In the genomic region with DNA sequence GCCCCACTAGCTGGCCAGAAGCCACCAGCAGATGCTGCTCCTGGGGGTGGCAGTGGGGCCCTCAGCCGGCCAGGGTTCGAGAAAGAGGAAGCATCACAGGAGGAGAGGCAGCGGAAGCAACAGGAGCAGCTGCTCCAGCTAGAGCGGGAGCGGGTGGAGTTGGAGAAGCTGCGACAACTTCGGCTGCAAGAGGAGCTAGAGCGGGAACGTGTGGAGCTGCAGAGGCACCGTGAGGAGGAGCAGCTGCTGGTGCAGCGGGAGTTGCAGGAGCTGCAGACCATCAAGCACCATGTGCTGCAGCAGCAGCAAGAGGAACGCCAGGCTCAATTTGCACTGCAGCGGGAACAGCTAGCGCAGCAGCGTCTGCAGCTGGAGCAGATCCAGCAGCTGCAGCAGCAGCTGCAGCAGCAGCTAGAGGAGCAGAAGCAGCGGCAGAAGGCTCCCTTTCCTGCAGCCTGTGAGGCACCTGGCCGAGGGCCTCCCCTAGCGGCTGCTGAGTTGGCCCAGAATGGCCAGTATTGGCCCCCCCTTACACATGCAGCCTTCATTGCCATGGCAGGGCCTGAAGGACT, we compare ENCODE assay signal across 15 cellular contexts. TPM values are rescaled to one million over a fixed set of nuclear protein-coding genes. Genes with fewer than 3 reads are reported as not detected.
DNase-seq lines count a peak whose midpoint lies in the region; ATAC-seq, FAIRE-seq and TF ChIP-seq lines count a peak whose summit lies in the region.
"Had no signal": no experiment of that assay in that cellular context is flagged by ENCODE, and none has a peak within 500 bp of the region (broad histone marks: within the 10 kb centered on the region; RNA-seq: fewer than 3 reads in every experiment).

No MANE protein-coding gene starts in this region.

- no peak for ATAC-seq in activated CD8-positive, alpha-beta T cell treated with anti-CD3 and anti-CD28 coated beads for 36 hours
- ATAC-seq in activated CD8-positive, alpha-beta T cell treated with anti-CD3 and anti-CD28 coated beads, Interleukin-2, amount 10 ng/mL, durations not matched to agents 7 days and 5 days, result no peak
- ATAC-seq in GM12878 (peak; percentile 55; the same call in 2 of the 3 replicates), GM21367 (IDR thresholded peaks at IDR 0.05; ENCODE audit: unreplicated experiment) (no peak)

- TF ChIP-seq CTCF in activated CD8-positive, alpha-beta T cell treated with anti-CD3 and anti-CD28 coated beads for 36 hours (IDR thresholded peaks at IDR 0.05), result no peak
- peak in 2 of 3 experiments; percentile 23 to 35; a peak in 3 of 6 replicates for TF ChIP-seq CTCF in GM12878 (IDR thresholded peaks at IDR 0.05 in 2 of 3, conservative IDR thresholded peaks at IDR 0.05 in 1 of 3; ENCODE audit: control insufficient read depth in 2 of 3, extremely low read depth in 1 of 3, insufficient read depth in 1 of 3, low read depth in 3 of 3, low read length in 3 of 3)
- TF ChIP-seq CTCF in osteoblast (IDR thresholded peaks at IDR 0.05; ENCODE audit: extremely low read depth, low read depth, low read length), result peak; percentile 18

- no peaks in the 10 kb centered on the region for H3K9me3 Mint-ChIP-seq in activated CD8-positive, alpha-beta T cell treated with anti-CD3 and anti-CD28 coated beads for 36 hours
- no peaks in the 10 kb centered on the region for H3K9me3 Mint-ChIP-seq in activated CD8-positive, alpha-beta T cell treated with anti-CD3 and anti-CD28 coated beads, Interleukin-2, amount 10 ng/mL, durations not matched to agents 7 days and 5 days (ENCODE audit: insufficient read depth)

- H3K36me3 Mint-ChIP-seq in activated CD8-positive, alpha-beta T cell treated with anti-CD3 and anti-CD28 coated beads for 36 hours (ENCODE audit: low read depth), result no peaks in the 10 kb centered on the region
- no peaks in the 10 kb centered on the region for H3K36me3 Mint-ChIP-seq in activated CD8-positive, alpha-beta T cell treated with anti-CD3 and anti-CD28 coated beads, Interleukin-2, amount 10 ng/mL, durations not matched to agents 7 days and 5 days (ENCODE audit: low read depth)

- H3K4me3 ChIP-seq in GM12878, result no peak overlapping the region
- H3K4me3 ChIP-seq in osteoblast (ENCODE audit: insufficient read depth, low read length), result no peak overlapping the region
- H3K4me3 ChIP-seq: SK-N-MC had no signal

- no peak overlapping the region for H3K4me2 ChIP-seq in GM12878 (ENCODE audit: control insufficient read depth, insufficient read depth)
- no peak overlapping the region for H3K4me2 ChIP-seq in osteoblast (ENCODE audit: insufficient read depth, low read length)

- H4K20me1 ChIP-seq in GM12878 (ENCODE audit: control insufficient read depth, insufficient read depth) (no peaks in the 10 kb centered on the region), osteoblast (ENCODE audit: insufficient read depth, low read length) (no peaks in the 10 kb centered on the region)

- POLR2A ChIA-PET in activated CD8-positive, alpha-beta T cell treated with anti-CD3 and anti-CD28 coated beads for 36 hours (lab: Charles Lee), result no interaction called here
- POLR2A ChIA-PET in activated CD8-positive, alpha-beta T cell treated with anti-CD3 and anti-CD28 coated beads, Interleukin-2, amount 10 ng/mL, durations not matched to agents 7 days and 5 days (lab: Charles Lee), result no interaction called here
- POLR2A ChIA-PET in GM12878 (lab: Charles Lee), result no interaction called here

- no peak for TF ChIP-seq EP300 in GM12878 (IDR thresholded peaks at IDR 0.05; ENCODE audit: borderline replicate concordance in 1 of 2, control insufficient read depth in 1 of 2, low read depth in 2 of 2, low read length in 2 of 2)

- H3K4me1 Mint-ChIP-seq in activated CD8-positive, alpha-beta T cell treated with anti-CD3 and anti-CD28 coated beads for 36 hours (ENCODE audit: low read depth), result no peaks in the 10 kb centered on the region
- no peaks in the 10 kb centered on the region for H3K4me1 Mint-ChIP-seq in activated CD8-positive, alpha-beta T cell treated with anti-CD3 and anti-CD28 coated beads, Interleukin-2, amount 10 ng/mL, durations not matched to agents 7 days and 5 days (ENCODE audit: low read depth)

- SMC1A ChIA-PET in GM12878 (lab: Charles Lee; ENCODE audit: uncharacterized antibody, unreplicated experiment), result interaction anchor here (0.6 to 0.8 kb wide), 2 partner anchors 116 to 117 kb away, joined by 3 read pairs; no protein-coding TSS in a partner anchor

- TF ChIP-seq POLR2A in GM12878 (IDR thresholded peaks at IDR 0.05; ENCODE audit: low read depth, low read length), result no peak

- DNase-seq in activated CD8-positive, alpha-beta T cell treated with anti-CD3 and anti-CD28 coated beads for 36 hours, result peak; percentile 12
- DNase-seq in activated CD8-positive, alpha-beta T cell treated with anti-CD3 and anti-CD28 coated beads, Interleukin-2, amount 10 ng/mL, durations not matched to agents 7 days and 5 days, result no peak
- peak; percentile 93 to 94 for DNase-seq in Kasumi-1 (lab: John Stamatoyannopoulos, UW)
- no peak for DNase-seq in GM12878 (ENCODE audit: low read depth, low spot score)
- peak; percentile 92 for DNase-seq in osteoblast (ENCODE audit: insufficient read length, low spot score, missing footprints)
- no peak for DNase-seq in stimulated activated CD4-positive, alpha-beta T cell treated with anti-CD3 and anti-CD28 coated beads, Interleukin-4, amount 100 ng/mL, for 24 hours
- DNase-seq in activated CD4-positive, alpha-beta T cell treated with anti-CD3 and anti-CD28 coated beads, Interleukin-2, amount 50 U/mL, for 4 hours, result no peak
- DNase-seq: activated T-cell treated with anti-CD3 and anti-CD28 coated beads for 4 hours; foreskin melanocyte; NCI-H1417 treated with DMSO at 0.1 percent for 48 hours; NCI-H526; stimulated activated naive CD4-positive, alpha-beta T cell; WERI-Rb-1 had no signal

- H3K79me2 ChIP-seq in GM12878 (ENCODE audit: control insufficient read depth, insufficient read depth, low read length) (no peaks in the 10 kb centered on the region), osteoblast (ENCODE audit: insufficient read depth, low read length) (no peaks in the 10 kb centered on the region)

- FAIRE-seq in GM12878 (lab: Jason Lieb, UNC), result no peak

- H3K27me3 ChIP-seq in GM12878 (replicated peaks in 1 of 2; ENCODE audit: control insufficient read depth in 2 of 2, insufficient read depth in 2 of 2, low read length in 1 of 2) (no peaks in the 10 kb centered on the region), osteoblast (ENCODE audit: insufficient read depth, low read length) (peaks cover 4% of the 10 kb centered on the region)

- no peaks in the 10 kb centered on the region for H3K27me3 Mint-ChIP-seq in activated CD8-positive, alpha-beta T cell treated with anti-CD3 and anti-CD28 coated beads for 36 hours
- peaks cover 3% of the 10 kb centered on the region for H3K27me3 Mint-ChIP-seq in activated CD8-positive, alpha-beta T cell treated with anti-CD3 and anti-CD28 coated beads, Interleukin-2, amount 10 ng/mL, durations not matched to agents 7 days and 5 days (ENCODE audit: low read depth)

- no peak for TF ChIP-seq RAD21 in GM12878 (IDR thresholded peaks at IDR 0.05; ENCODE audit: insufficient read depth, low read depth, low read length)

- no peak overlapping the region for H3K27ac Mint-ChIP-seq in activated CD8-positive, alpha-beta T cell treated with anti-CD3 and anti-CD28 coated beads for 36 hours
- no peak overlapping the region for H3K27ac Mint-ChIP-seq in activated CD8-positive, alpha-beta T cell treated with anti-CD3 and anti-CD28 coated beads, Interleukin-2, amount 10 ng/mL, durations not matched to agents 7 days and 5 days

- no peaks in the 10 kb centered on the region for H3K36me3 ChIP-seq in GM12878 (ENCODE audit: control insufficient read depth in 2 of 2, insufficient read depth in 2 of 2, low read length in 1 of 2)
- H3K36me3 ChIP-seq in osteoblast (ENCODE audit: insufficient read depth, low read length), result no peaks in the 10 kb centered on the region

- no peak overlapping the region for H2AFZ ChIP-seq in GM12878 (ENCODE audit: control insufficient read depth, low read depth, low read length)
- no peak overlapping the region for H2AFZ ChIP-seq in osteoblast (ENCODE audit: low read length)

- no peak overlapping the region for H3K4me3 Mint-ChIP-seq in activated CD8-positive, alpha-beta T cell treated with anti-CD3 and anti-CD28 coated beads for 36 hours
- H3K4me3 Mint-ChIP-seq in activated CD8-positive, alpha-beta T cell treated with anti-CD3 and anti-CD28 coated beads, Interleukin-2, amount 10 ng/mL, durations not matched to agents 7 days and 5 days, result no peak overlapping the region

- BruUV-seq in GM12878 (replicated peaks; lab: Mats Ljungman, UMichigan), result no TSS peak

- H3K9ac ChIP-seq in GM12878 (ENCODE audit: control insufficient read depth, insufficient read depth, low read length), result no peak overlapping the region

- CTCF ChIA-PET in activated CD8-positive, alpha-beta T cell treated with anti-CD3 and anti-CD28 coated beads for 36 hours (lab: Charles Lee), result interaction anchor here (2.3 kb wide), 1 partner anchor 117 kb away, joined by 14 read pairs; no protein-coding TSS in a partner anchor
- CTCF ChIA-PET in activated CD8-positive, alpha-beta T cell treated with anti-CD3 and anti-CD28 coated beads, Interleukin-2, amount 10 ng/mL, durations not matched to agents 7 days and 5 days (lab: Charles Lee), result interaction anchor here (0.8 to 3.2 kb wide), 2 partner anchors 116 to 117 kb away, joined by 3 to 12 read pairs; no protein-coding TSS in a partner anchor
- CTCF ChIA-PET in GM12878 (lab: Yijun Ruan, JAX), result interaction anchor here (0.9 to 1.4 kb wide), 2 partner anchors 117 to 633 kb away, joined by 3 to 5 read pairs; no protein-coding TSS in a partner anchor

- in situ Hi-C loops in GM12878 (cut with MboI), result no loop called here

- RAD21 ChIA-PET in GM12878 (lab: Charles Lee; ENCODE audit: unreplicated experiment), result interaction anchor here (2.4 kb wide), 1 partner anchor 118 kb away, joined by 13 read pairs; no protein-coding TSS in a partner anchor

- H3K9me3 ChIP-seq in GM12878 (replicated peaks; ENCODE audit: control insufficient read depth, insufficient read depth, low read length), result no peaks in the 10 kb centered on the region
- no peaks in the 10 kb centered on the region for H3K9me3 ChIP-seq in osteoblast (ENCODE audit: low read depth, low read length)

- H3K4me1 ChIP-seq in GM12878 (ENCODE audit: control insufficient read depth, insufficient read depth, low read length) (no peaks in the 10 kb centered on the region), osteoblast (ENCODE audit: insufficient read depth, low read length) (no peaks in the 10 kb centered on the region)

- intact Hi-C loops in activated CD8-positive, alpha-beta T cell treated with anti-CD3 and anti-CD28 coated beads for 36 hours (cut with micrococcal nuclease), result no loop called here
- intact Hi-C loops in GM12878 (cut with micrococcal nuclease; ENCODE audit: unreplicated experiment), result no loop called here

- H3K27ac ChIP-seq in GM12878 (ENCODE audit: control insufficient read depth, insufficient read depth) (no peak overlapping the region), osteoblast (ENCODE audit: low read depth, low read length) (no peak overlapping the region)
- H3K27ac ChIP-seq: SK-N-MC, WERI-Rb-1 had no signal

- WGBS in GM12878 (ENCODE audit: insufficient coverage, insufficient replicate concordance, low lambda C conversion rate, missing lambda C conversion rate), result 19% methylated on average over 18 of the region's 18 CpGs

RNA-seq across cellular contexts. Expression of gene APEH, which starts 17.5 kb away (rescaled TPM):
- total RNA-seq in activated CD8-positive, alpha-beta T cell treated with anti-CD3 and anti-CD28 coated beads for 36 hours, result 100 to 1,000 TPM; 165 to 166 TPM
- 100 to 1,000 TPM; 179 to 192 TPM for total RNA-seq in activated CD8-positive, alpha-beta T cell treated with anti-CD3 and anti-CD28 coated beads, Interleukin-2, amount 10 ng/mL, durations not matched to agents 7 days and 5 days
- total RNA-seq in GM12878 (2013; cell fraction: nucleolus; rRNA removed), result 71.1 and 89.5 TPM in 2 replicates
- total RNA-seq in GM12878 (2014; rRNA removed) (199 and 214 TPM in 2 replicates), GM12878 (2014; rRNA removed; fragmentation: Illumina TruSeq; extraction: Trizol) (110 and 116 TPM in 2 replicates), GM12878 (2021) (178 and 186 TPM in 2 replicates), osteoblast (98.8 and 101 TPM in 2 replicates)
- 43.5 TPM for polyA plus RNA-seq in GM12878 (2011; ENCODE audit: low read depth)
- polyA plus RNA-seq in GM12878 (2011; rRNA removed) (66.9 and 101 TPM in 2 replicates), GM12878 (2014; fragmentation: Illumina TruSeq; extraction: Trizol) (125 and 130 TPM in 2 replicates), GM12878 (2014; fragmentation: Nextera tagmentation; extraction: Ambion mirVana) (100 to 1,000 TPM in 1 of 2 experiments, 10 to 100 TPM in 1; 74.4 to 102 TPM), GM12878 (2014; rRNA removed) (132 and 162 TPM in 2 replicates), GM12878 (2016; fragmentation: Nextera tagmentation; extraction: Ambion mirVana) (100 to 1,000 TPM; 207 to 209 TPM)
- polyA plus RNA-seq in GM12878 (2011; cell fraction: cytosol; rRNA removed), result 152 and 183 TPM in 2 replicates
- polyA plus RNA-seq in GM12878 (2011; cell fraction: nucleus; rRNA removed), result 301 and 327 TPM in 2 replicates
- 71.4 and 74.9 TPM in 2 replicates for polyA plus RNA-seq in GM12878 (2012)
- 167 and 275 TPM in 2 replicates for polyA minus RNA-seq in GM12878 (2011; rRNA and poly(A)+ RNA removed)
- polyA minus RNA-seq in GM12878 (2011; cell fraction: cytosol; rRNA and poly(A)+ RNA removed), result 76.0 and 90.2 TPM in 2 replicates
- polyA minus RNA-seq in GM12878 (2011; cell fraction: nucleus; rRNA and poly(A)+ RNA removed), result 116 and 212 TPM in 2 replicates

RNA-seq across cellular contexts. Expression of gene MST1, which starts 32.6 kb away (rescaled TPM):
- 10 to 100 TPM in 1 of 2 experiments, 1 to 10 TPM in 1; 9.6 to 11.8 TPM for total RNA-seq in activated CD8-positive, alpha-beta T cell treated with anti-CD3 and anti-CD28 coated beads for 36 hours
- 1 to 10 TPM; 3.8 to 4.7 TPM for total RNA-seq in activated CD8-positive, alpha-beta T cell treated with anti-CD3 and anti-CD28 coated beads, Interleukin-2, amount 10 ng/mL, durations not matched to agents 7 days and 5 days
- 31.5 and 41.7 TPM in 2 replicates for total RNA-seq in GM12878 (2013; cell fraction: nucleolus; rRNA removed)
- 10.1 and 10.6 TPM in 2 replicates for total RNA-seq in GM12878 (2014; rRNA removed)
- total RNA-seq in GM12878 (2014; rRNA removed; fragmentation: Illumina TruSeq; extraction: Trizol), result 2.3 and 3.0 TPM in 2 replicates
- 14.1 TPM in 2 replicates for total RNA-seq in GM12878 (2021)
- 23.1 TPM for polyA plus RNA-seq in GM12878 (2011; ENCODE audit: low read depth)
- 13.4 and 24.2 TPM in 2 replicates for polyA plus RNA-seq in GM12878 (2011; rRNA removed)
- 16.4 and 28.7 TPM in 2 replicates for polyA plus RNA-seq in GM12878 (2011; cell fraction: cytosol; rRNA removed)
- 519 and 594 TPM in 2 replicates for polyA plus RNA-seq in GM12878 (2011; cell fraction: nucleus; rRNA removed)
- polyA plus RNA-seq in GM12878 (2012), result 38.8 and 51.3 TPM in 2 replicates
- 1.6 and 3.4 TPM in 2 replicates for polyA plus RNA-seq in GM12878 (2014; fragmentation: Illumina TruSeq; extraction: Trizol)
- 1 to 10 TPM; 1.2 to 4.4 TPM for polyA plus RNA-seq in GM12878 (2014; fragmentation: Nextera tagmentation; extraction: Ambion mirVana)
- polyA plus RNA-seq in GM12878 (2014; rRNA removed), result 20.8 and 25.5 TPM in 2 replicates
- 1 to 10 TPM; 2.6 to 3.9 TPM for polyA plus RNA-seq in GM12878 (2016; fragmentation: Nextera tagmentation; extraction: Ambion mirVana)
- 4.2 and 11.5 TPM in 2 replicates for polyA minus RNA-seq in GM12878 (2011; rRNA and poly(A)+ RNA removed)
- polyA minus RNA-seq in GM12878 (2011; cell fraction: cytosol; rRNA and poly(A)+ RNA removed), result 5.6 and 5.8 TPM in 2 replicates
- 44.7 and 55.5 TPM in 2 replicates for polyA minus RNA-seq in GM12878 (2011; cell fraction: nucleus; rRNA and poly(A)+ RNA removed)
- total RNA-seq in osteoblast, result 6.5 and 6.9 TPM in 2 replicates

RNA-seq across cellular contexts. Expression of gene RNF123, which starts 32.7 kb away (rescaled TPM):
- total RNA-seq in activated CD8-positive, alpha-beta T cell treated with anti-CD3 and anti-CD28 coated beads for 36 hours, result 10 to 100 TPM; 22.0 to 31.7 TPM
- 10 to 100 TPM; 36.3 to 45.8 TPM for total RNA-seq in activated CD8-positive, alpha-beta T cell treated with anti-CD3 and anti-CD28 coated beads, Interleukin-2, amount 10 ng/mL, durations not matched to agents 7 days and 5 days
- total RNA-seq in GM12878 (2013; cell fraction: nucleolus; rRNA removed), result 38.2 and 40.9 TPM in 2 replicates
- 14.7 and 20.4 TPM in 2 replicates for total RNA-seq in GM12878 (2014; rRNA removed)
- 6.4 and 8.1 TPM in 2 replicates for total RNA-seq in GM12878 (2014; rRNA removed; fragmentation: Illumina TruSeq; extraction: Trizol)
- total RNA-seq in GM12878 (2021), result 28.7 and 31.5 TPM in 2 replicates
- polyA plus RNA-seq in GM12878 (2011; ENCODE audit: low read depth), result 26.5 TPM
- polyA plus RNA-seq in GM12878 (2011; rRNA removed), result 8.1 and 20.0 TPM in 2 replicates
- 22.3 and 30.2 TPM in 2 replicates for polyA plus RNA-seq in GM12878 (2011; cell fraction: cytosol; rRNA removed)
- polyA plus RNA-seq in GM12878 (2011; cell fraction: nucleus; rRNA removed), result 105 and 114 TPM in 2 replicates
- polyA plus RNA-seq in GM12878 (2012), result 5.7 and 8.9 TPM in 2 replicates
- polyA plus RNA-seq in GM12878 (2014; fragmentation: Illumina TruSeq; extraction: Trizol), result 6.4 and 12.1 TPM in 2 replicates
- 1 to 10 TPM; 4.2 to 4.5 TPM for polyA plus RNA-seq in GM12878 (2014; fragmentation: Nextera tagmentation; extraction: Ambion mirVana)
- polyA plus RNA-seq in GM12878 (2014; rRNA removed), result 21.4 and 23.0 TPM in 2 replicates
- polyA plus RNA-seq in GM12878 (2016; fragmentation: Nextera tagmentation; extraction: Ambion mirVana), result 10 to 100 TPM; 16.6 to 18.5 TPM
- polyA minus RNA-seq in GM12878 (2011; rRNA and poly(A)+ RNA removed), result 20.3 and 29.3 TPM in 2 replicates
- 13.1 and 13.6 TPM in 2 replicates for polyA minus RNA-seq in GM12878 (2011; cell fraction: cytosol; rRNA and poly(A)+ RNA removed)
- polyA minus RNA-seq in GM12878 (2011; cell fraction: nucleus; rRNA and poly(A)+ RNA removed), result 31.8 and 67.1 TPM in 2 replicates
- total RNA-seq in osteoblast, result 25.0 and 33.3 TPM in 2 replicates

Comparison
In these comparisons a context has a peak if more than half of its experiments do, and no peak if none do; other contexts are left out.
1. DNase-seq: peak in activated CD8-positive, alpha-beta T cell treated with anti-CD3 and anti-CD28 coated beads for 36 hours (single experiment), Kasumi-1 (2 of 2) and osteoblast (single experiment); none in activated CD8-positive, alpha-beta T cell treated with anti-CD3 and anti-CD28 coated beads, Interleukin-2, amount 10 ng/mL, durations not matched to agents 7 days and 5 days (single experiment), GM12878 (single experiment), stimulated activated CD4-positive, alpha-beta T cell treated with anti-CD3 and anti-CD28 coated beads, Interleukin-4, amount 100 ng/mL, for 24 hours (single experiment) and activated CD4-positive, alpha-beta T cell treated with anti-CD3 and anti-CD28 coated beads, Interleukin-2, amount 50 U/mL, for 4 hours (0 of 2).